In the genomic region with DNA sequence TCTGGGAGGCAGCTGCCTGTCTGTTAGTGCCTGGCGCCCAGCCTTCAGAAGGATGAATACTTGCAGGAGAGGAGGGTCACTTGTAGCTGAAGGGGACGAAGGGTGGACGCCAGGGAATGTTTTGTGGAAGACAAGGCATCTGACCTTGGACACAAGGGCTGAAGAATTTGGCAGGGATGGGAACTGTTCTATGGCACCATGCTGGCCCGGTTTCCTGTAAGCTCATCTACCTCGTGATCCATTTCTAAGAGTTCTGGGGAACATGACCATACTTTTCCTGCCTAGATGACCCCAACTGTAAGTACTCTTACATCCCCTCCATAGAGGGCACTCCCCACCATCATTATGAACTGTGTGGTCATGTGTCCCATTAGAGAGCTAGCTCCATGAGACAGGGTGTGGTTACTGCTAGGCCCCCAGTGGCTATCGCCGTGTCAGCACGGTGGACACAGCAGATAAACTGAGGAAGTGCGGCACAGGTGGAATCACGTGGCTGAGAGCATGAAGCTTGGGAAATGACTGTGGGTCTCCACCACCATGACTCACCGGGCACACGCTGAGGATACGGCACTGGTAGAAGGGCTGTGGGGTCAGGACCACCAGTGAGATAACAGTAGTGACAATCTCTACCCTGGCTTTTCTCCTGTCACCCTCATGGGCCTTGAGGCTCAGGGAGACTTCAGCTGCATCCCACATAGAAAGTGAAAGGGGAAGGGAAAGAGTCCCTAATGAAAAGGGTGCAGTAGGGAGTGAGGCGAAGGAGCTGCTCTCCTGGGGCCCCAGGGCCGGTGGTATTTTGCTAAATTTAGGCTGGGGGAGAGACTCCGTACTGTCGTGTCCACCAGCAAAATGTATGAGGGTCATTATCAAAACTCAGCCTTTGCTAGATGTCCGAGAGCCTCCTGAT, we compare ENCODE assay signal across 8 cellular contexts.
DNase-seq lines count a peak whose midpoint lies in the region; ATAC-seq and TF ChIP-seq lines count a peak whose summit lies in the region.

No MANE protein-coding gene starts in this region.

- intact Hi-C loops in Calu3 (cut with micrococcal nuclease; ENCODE audit: unreplicated experiment), result no loop called here

- H3K4me3 ChIP-seq in OCI-LY1 (ENCODE audit: low read depth, low read length, poor library complexity, severe bottlenecking), result no peak overlapping the region
- no peak overlapping the region for H3K4me3 ChIP-seq in mucosa of stomach (ENCODE audit: low read length)

- no TSS peak for BruUV-seq in Calu3 (replicated peaks; lab: Mats Ljungman, UMichigan)

- peak; percentile 29 for ATAC-seq in GM21717 (IDR thresholded peaks at IDR 0.05; ENCODE audit: unreplicated experiment)

- in situ Hi-C loops in GM13976 (cut with MboI; ENCODE audit: low sequenced_read_pairs, unreplicated experiment), result loop anchor here (25.0 kb wide), 1 partner anchor 748 kb away; no protein-coding TSS in a partner anchor
- in situ Hi-C loops in KBM-7 (cut with MboI; ENCODE audit: low pct_unique_long_range_greater_than_20kb, low sequenced_read_pairs), result no loop called here

- H3K4me2 ChIP-seq in OCI-LY1 (ENCODE audit: low read length), result no peak overlapping the region; the same call in 1 of the 2 replicates

- no peaks in the 10 kb centered on the region for H3K4me1 Mint-ChIP-seq in Calu3 (ENCODE audit: low read depth, unreplicated experiment)

- no peak overlapping the region for H2AFZ ChIP-seq in OCI-LY1 (ENCODE audit: low read length)

- no peaks in the 10 kb centered on the region for H3K36me3 Mint-ChIP-seq in Calu3 (ENCODE audit: insufficient read depth, unreplicated experiment)

- CTCF ChIA-PET in Calu3 (lab: Charles Lee), result no interaction called here

- no peaks in the 10 kb centered on the region for H3F3A ChIP-seq in OCI-LY1 (ENCODE audit: insufficient read depth, low read length)

- H3K27me3 Mint-ChIP-seq in Calu3 (ENCODE audit: unreplicated experiment), result no peaks in the 10 kb centered on the region

- H3K9me3 Mint-ChIP-seq in Calu3 (ENCODE audit: low read depth, unreplicated experiment), result peaks cover 4% of the 10 kb centered on the region

- H3K9me2 ChIP-seq in OCI-LY1 (ENCODE audit: low read depth, low read length), result no peaks in the 10 kb centered on the region

- peaks cover 16% of the 10 kb centered on the region for H3K4me1 ChIP-seq in OCI-LY1 (ENCODE audit: insufficient read depth, low read length, severe bottlenecking)
- H3K4me1 ChIP-seq in mucosa of stomach (ENCODE audit: control insufficient read depth, insufficient read depth, low read length), result peaks cover 19% of the 10 kb centered on the region

- no peak overlapping the region for H3K4me3 Mint-ChIP-seq in Calu3 (ENCODE audit: low read depth, unreplicated experiment)

- H3K9ac ChIP-seq in OCI-LY1 (ENCODE audit: low read length), result no peak overlapping the region; the same call in 1 of the 2 replicates
- peak overlapping the region; percentile 53 for H3K9ac ChIP-seq in mucosa of stomach (ENCODE audit: low read length)

- peak overlapping the region; percentile 31 for H3K27ac ChIP-seq in OCI-LY1 (ENCODE audit: low read depth, low read length, poor library complexity, severe bottlenecking)

- no peaks in the 10 kb centered on the region for H4K20me1 ChIP-seq in OCI-LY1 (ENCODE audit: insufficient read depth, low read length)

- H3K36me3 ChIP-seq in OCI-LY1 (ENCODE audit: insufficient read depth, low read length), result peaks cover 30% of the 10 kb centered on the region
- H3K36me3 ChIP-seq in mucosa of stomach (ENCODE audit: control insufficient read depth, insufficient read depth, low read length), result no peaks in the 10 kb centered on the region

- H3K79me2 ChIP-seq in OCI-LY1 (ENCODE audit: insufficient read depth, low read length), result no peaks in the 10 kb centered on the region

- TF ChIP-seq CTCF in GM13976 (IDR thresholded peaks at IDR 0.05; ENCODE audit: borderline replicate concordance, control extremely low read depth, extremely low read depth, insufficient read depth, missing control alignments) (no peak), OCI-LY1 (IDR thresholded peaks at IDR 0.05; ENCODE audit: low read length) (no peak), Calu3 (IDR thresholded peaks at IDR 0.05; ENCODE audit: unreplicated experiment) (no peak)

- DNase-seq in GM13976 (ENCODE audit: low spot score) (peak; percentile 48), KBM-7 (no peak), Calu3 (no peak), DMS53 (lab: John Stamatoyannopoulos, UW) (no peak), NCI-H524 treated with DMSO at 0.1 percent for 48 hours (lab: John Stamatoyannopoulos, UW) (no peak)

- H3K9me3 ChIP-seq in OCI-LY1 (ENCODE audit: low read length) (no peaks in the 10 kb centered on the region), mucosa of stomach (ENCODE audit: control insufficient read depth, low read length) (no peaks in the 10 kb centered on the region)

- no peaks in the 10 kb centered on the region for H3K27me3 ChIP-seq in OCI-LY1 (ENCODE audit: insufficient read depth, low read length)
- H3K27me3 ChIP-seq in mucosa of stomach (ENCODE audit: control insufficient read depth, insufficient read depth, low read length), result no peaks in the 10 kb centered on the region

- H3K27ac Mint-ChIP-seq in Calu3 (ENCODE audit: unreplicated experiment), result no peak overlapping the region
